Comparison of ENCODE assay signal across 19 cellular contexts in the genomic region with DNA sequence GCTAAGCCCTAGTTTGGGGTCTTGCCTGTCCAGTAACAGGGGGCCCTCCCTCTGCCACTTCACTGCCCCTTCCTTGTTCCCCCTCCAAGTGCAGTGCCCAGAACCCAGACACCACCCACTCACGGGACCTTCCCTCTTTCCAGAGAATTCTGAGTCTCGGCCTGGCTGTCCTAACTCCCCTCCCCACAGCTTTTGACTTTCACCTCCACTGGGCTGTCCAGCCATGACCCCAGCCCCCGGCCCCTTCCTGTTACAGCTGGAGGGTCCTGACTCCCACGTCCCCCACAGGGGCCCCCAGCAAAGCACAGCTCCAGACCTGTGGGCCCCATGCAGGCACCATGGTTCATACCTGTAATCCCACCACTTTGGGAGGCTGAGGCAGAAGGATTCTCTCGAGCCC.
A peak's percentile ranks its signal among the peaks of the same experiment; 100 is the strongest.
DNase-seq lines count a peak whose midpoint lies in the region; ATAC-seq and TF ChIP-seq lines count a peak whose summit lies in the region.
"Had no signal": no experiment of that assay in that cellular context is flagged by ENCODE, and none has a peak within 500 bp of the region (broad histone marks: within the 10 kb centered on the region; RNA-seq: fewer than 3 reads in every experiment).

No MANE protein-coding gene starts in this region.

- H3K36me3 ChIP-seq in left ventricle myocardium inferior (no peaks in the 10 kb centered on the region), left lung (no peaks in the 10 kb centered on the region), stomach (no peaks in the 10 kb centered on the region)
- H3K36me3 ChIP-seq: HAP-1 had no signal

- H3K4me1 ChIP-seq in left ventricle myocardium inferior = no peaks in the 10 kb centered on the region
- peaks cover 0 to 6% of the 10 kb centered on the region in 2 donors for H3K4me1 ChIP-seq in left lung
- peaks cover 0 to 4% (median 0%) of the 10 kb centered on the region in 4 donors for H3K4me1 ChIP-seq in stomach
- H3K4me1 ChIP-seq: HAP-1 had no signal

- no peak for TF ChIP-seq POLR2A in stomach (IDR thresholded peaks at IDR 0.05)

- no peak overlapping the region for H3K4me3 Mint-ChIP-seq in central memory CD8-positive, alpha-beta T cell
- H3K4me3 Mint-ChIP-seq: GM23338 had no signal

- TF ChIP-seq CTCF in left ventricle myocardium inferior (IDR thresholded peaks at IDR 0.05; ENCODE audit: borderline replicate concordance) (no peak), left lung (IDR thresholded peaks at IDR 0.05) (no peak), stomach (IDR thresholded peaks at IDR 0.05) (no peak)

- intact Hi-C loops in left ventricle myocardium inferior (cut with micrococcal nuclease) (no loop called here), Right ventricle myocardium superior (cut with DNase I) (no loop called here), left lung (cut with DNase I) (no loop called here), stomach (cut with DNase I; ENCODE audit: low total_unique reads) (no loop called here)

- no peaks in the 10 kb centered on the region for H3K9me3 Mint-ChIP-seq in central memory CD8-positive, alpha-beta T cell

- no peak overlapping the region for H3K4me3 ChIP-seq in left ventricle myocardium inferior
- no peak overlapping the region for H3K4me3 ChIP-seq in left lung
- no peak overlapping the region for H3K4me3 ChIP-seq in stomach
- H3K4me3 ChIP-seq: GM23338, HAP-1 had no signal

- H3K27me3 Mint-ChIP-seq in central memory CD8-positive, alpha-beta T cell = no peaks in the 10 kb centered on the region

- H3K27ac Mint-ChIP-seq in central memory CD8-positive, alpha-beta T cell (ENCODE audit: low read depth) = peak overlapping the region; percentile 22
- H3K27ac Mint-ChIP-seq: GM23338 had no signal

- DNase-seq in left ventricle myocardium inferior (peak; percentile 7), Right ventricle myocardium superior (no peak), left lung (peak; percentile 9 to 39), stomach (peak; percentile 14), NCI-H2081 (lab: John Stamatoyannopoulos, UW) (no peak), NCI-H1436 (lab: John Stamatoyannopoulos, UW) (no peak)
- no peak for DNase-seq in central memory CD8-positive, alpha-beta T cell (ENCODE audit: low spot score in 2 of 2)
- DNase-seq: EL, GF-D8, NCI-H1105, NCI-H2029 treated with DMSO at 0.1 percent for 48 hours, NCI-H2171, NCI-H345, NCI-H524, NCI-H82 had no signal

- H3K27ac ChIP-seq in left ventricle myocardium inferior (replicated peaks) (no peak overlapping the region), left lung (no peak overlapping the region), stomach (no peak overlapping the region)

- H3K4me1 Mint-ChIP-seq in central memory CD8-positive, alpha-beta T cell = peaks cover 6% of the 10 kb centered on the region
- H3K4me1 Mint-ChIP-seq: GM23338 had no signal

- H3K27me3 ChIP-seq in left ventricle myocardium inferior (ENCODE audit: low read depth) (peaks cover 59% of the 10 kb centered on the region), left lung (peaks cover 0 to 35% of the 10 kb centered on the region in 2 donors), stomach (peaks cover 0 to 53% (median 0%) of the 10 kb centered on the region in 3 donors)

- H3K36me3 Mint-ChIP-seq in central memory CD8-positive, alpha-beta T cell (ENCODE audit: insufficient read depth) = peaks cover 4% of the 10 kb centered on the region

- ATAC-seq in Right ventricle myocardium superior (ENCODE audit: poor library complexity) = no peak
- ATAC-seq in central memory CD8-positive, alpha-beta T cell (replicated peaks; ENCODE audit: extremely low read depth, poor library complexity, severe bottlenecking) = no peak
- ATAC-seq in left lung = no peak
- no peak for ATAC-seq in HG03469 (IDR thresholded peaks at IDR 0.05; ENCODE audit: unreplicated experiment)
- ATAC-seq: GM23338, Panc1 had no signal

- 71 to 85% (median 80%) methylated on average over 5 of the region's 5 CpGs for WGBS in stomach, 5 donors

- H3K9me3 ChIP-seq in left ventricle myocardium inferior (replicated peaks) = peaks cover 10% of the 10 kb centered on the region
- no peaks in the 10 kb centered on the region for H3K9me3 ChIP-seq in left lung
- H3K9me3 ChIP-seq in stomach = no peaks in the 10 kb centered on the region
- H3K9me3 ChIP-seq: HAP-1 had no signal

- TF ChIP-seq EP300 in stomach (IDR thresholded peaks at IDR 0.05) = no peak

Comparison
In these comparisons a context has a peak if more than half of its experiments do, and no peak if none do; other contexts are left out.
1. DNase-seq: peak in left ventricle myocardium inferior (single experiment), left lung (2 of 2) and stomach (single experiment); none in Right ventricle myocardium superior (single experiment), central memory CD8-positive, alpha-beta T cell (0 of 2), NCI-H2081 (0 of 2) and NCI-H1436 (single experiment).